In the genomic region with DNA sequence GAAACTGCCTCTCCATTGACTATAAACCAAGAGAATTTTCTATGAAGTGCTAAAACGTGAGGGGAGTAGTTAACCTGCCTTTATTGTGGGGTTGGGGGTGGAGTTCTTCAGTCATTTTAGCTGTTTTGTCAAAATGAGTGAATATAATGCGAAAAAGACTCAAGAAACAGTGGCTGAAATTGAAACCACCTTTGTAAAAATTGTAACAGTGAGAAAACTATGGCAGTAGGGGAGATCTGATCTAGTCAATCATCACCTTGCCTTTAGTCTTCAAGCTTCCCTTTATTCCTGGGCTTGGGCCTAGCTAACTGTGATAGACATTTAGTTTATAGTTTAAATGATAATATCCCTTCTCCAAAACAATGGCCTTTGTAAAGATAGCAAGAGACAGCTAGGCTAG, we compare ENCODE assay signal across 35 cellular contexts.
"Had no signal": no experiment of that assay in that cellular context is flagged by ENCODE, and none has a peak within 500 bp of the region (broad histone marks: within the 10 kb centered on the region; RNA-seq: fewer than 3 reads in every experiment).

No MANE protein-coding gene starts in this region.

- H3K9me3 ChIP-seq: adrenal gland, body of pancreas, esophagus muscularis mucosa, gastrocnemius medialis had no signal

- H3K4me1 ChIP-seq: adrenal gland, body of pancreas, esophagus muscularis mucosa, foreskin keratinocyte, gastrocnemius medialis had no signal

- ATAC-seq: activated CD4-positive, CD25-positive, alpha-beta regulatory T cell treated with anti-CD3 and anti-CD28 coated beads, Interleukin-2, amount 50 U/mL, for 24 hours; activated CD8-positive, alpha-beta T cell treated with anti-CD3 and anti-CD28 coated beads for 36 hours; activated naive CD8-positive, alpha-beta T cell treated with anti-CD3 and anti-CD28 coated beads, Interleukin-2, amount 50 U/mL, for 24 hours; activated T-cell treated with anti-CD3 and anti-CD28 coated beads, Interleukin-2, amount 50 U/mL, for 4 hours; activated T-helper 17 cell treated with anti-CD3 and anti-CD28 coated beads, Interleukin-2, amount 50 U/mL, for 72 hours; body of pancreas; effector memory CD8-positive, alpha-beta T cell; foreskin keratinocyte; gastrocnemius medialis; heart left ventricle; T-helper 17 cell had no signal

- FAIRE-seq: colon had no signal

- H3K4me3 Mint-ChIP-seq: activated B cell treated with CpG ODN at 0.5 μM for 24 hours; activated CD8-positive, alpha-beta T cell treated with anti-CD3 and anti-CD28 coated beads for 36 hours; activated naive CD4-positive, alpha-beta T cell treated with anti-CD3 and anti-CD28 coated beads, Interleukin-2, amount 50 U/mL, for 24 hours; activated naive CD8-positive, alpha-beta T cell treated with anti-CD3 and anti-CD28 coated beads for 36 hours; activated naive CD8-positive, alpha-beta T cell treated with anti-CD3 and anti-CD28 coated beads, Interleukin-2, amount 50 U/mL, for 24 hours; activated T-cell treated with anti-CD3 and anti-CD28 coated beads, Interleukin-2, amount 50 U/mL, for 4 hours; activated T-helper 17 cell treated with anti-CD3 and anti-CD28 coated beads, Interleukin-2, amount 50 U/mL, for 72 hours; effector memory CD8-positive, alpha-beta T cell; T-helper 17 cell; T-helper 2 cell treated with Interferon-gamma antibody and Interleukin-4, amounts not matched to agents 5 μg/mL and 100 μg/mL, for 36 hours had no signal

- H3K27me3 ChIP-seq: adrenal gland, body of pancreas, esophagus muscularis mucosa, foreskin keratinocyte, gastrocnemius medialis, heart left ventricle had no signal

- H3K27ac Mint-ChIP-seq: activated B cell treated with CpG ODN at 0.5 μM for 24 hours; activated CD8-positive, alpha-beta T cell treated with anti-CD3 and anti-CD28 coated beads for 36 hours; activated naive CD4-positive, alpha-beta T cell treated with anti-CD3 and anti-CD28 coated beads, Interleukin-2, amount 50 U/mL, for 24 hours; activated naive CD8-positive, alpha-beta T cell treated with anti-CD3 and anti-CD28 coated beads for 36 hours; activated naive CD8-positive, alpha-beta T cell treated with anti-CD3 and anti-CD28 coated beads, Interleukin-2, amount 50 U/mL, for 24 hours; activated T-helper 17 cell treated with anti-CD3 and anti-CD28 coated beads, Interleukin-2, amount 50 U/mL, for 72 hours; effector memory CD8-positive, alpha-beta T cell; T-helper 17 cell; T-helper 2 cell treated with Interferon-gamma antibody and Interleukin-4, amounts not matched to agents 5 μg/mL and 100 μg/mL, for 36 hours had no signal

- H3K27me3 Mint-ChIP-seq: activated B cell treated with CpG ODN at 0.5 μM for 24 hours; activated CD8-positive, alpha-beta T cell treated with anti-CD3 and anti-CD28 coated beads for 36 hours; activated naive CD4-positive, alpha-beta T cell treated with anti-CD3 and anti-CD28 coated beads, Interleukin-2, amount 50 U/mL, for 24 hours; activated naive CD8-positive, alpha-beta T cell treated with anti-CD3 and anti-CD28 coated beads for 36 hours; activated naive CD8-positive, alpha-beta T cell treated with anti-CD3 and anti-CD28 coated beads, Interleukin-2, amount 50 U/mL, for 24 hours; activated T-helper 17 cell treated with anti-CD3 and anti-CD28 coated beads, Interleukin-2, amount 50 U/mL, for 72 hours; effector memory CD8-positive, alpha-beta T cell; T-helper 17 cell had no signal

- H3K4me3 ChIP-seq: adrenal gland, body of pancreas, esophagus muscularis mucosa, gastrocnemius medialis, heart left ventricle had no signal

- H3K36me3 ChIP-seq: adrenal gland, esophagus muscularis mucosa, gastrocnemius medialis, heart left ventricle, WERI-Rb-1 had no signal

- H3K4me1 Mint-ChIP-seq: activated B cell treated with CpG ODN at 0.5 μM for 24 hours; activated naive CD4-positive, alpha-beta T cell treated with anti-CD3 and anti-CD28 coated beads, Interleukin-2, amount 50 U/mL, for 24 hours; activated naive CD8-positive, alpha-beta T cell treated with anti-CD3 and anti-CD28 coated beads for 36 hours; activated naive CD8-positive, alpha-beta T cell treated with anti-CD3 and anti-CD28 coated beads, Interleukin-2, amount 50 U/mL, for 24 hours; activated T-helper 17 cell treated with anti-CD3 and anti-CD28 coated beads, Interleukin-2, amount 50 U/mL, for 72 hours; T-helper 17 cell had no signal

- H3K27ac ChIP-seq: adrenal gland, body of pancreas, esophagus muscularis mucosa, foreskin keratinocyte, gastrocnemius medialis, heart left ventricle, WERI-Rb-1 had no signal

- H3K36me3 Mint-ChIP-seq: activated naive CD4-positive, alpha-beta T cell treated with anti-CD3 and anti-CD28 coated beads, Interleukin-2, amount 50 U/mL, for 24 hours; activated naive CD8-positive, alpha-beta T cell treated with anti-CD3 and anti-CD28 coated beads for 36 hours had no signal

- DNase-seq: activated B cell treated with CpG ODN at 0.5 μM for 24 hours; activated CD4-positive, alpha-beta T cell treated with anti-CD3 and anti-CD28 coated beads for 48 hours; activated CD4-positive, alpha-beta T cell treated with anti-CD3 and anti-CD28 coated beads, Interleukin-2, amount 50 U/mL, for 1 hour; activated CD4-positive, alpha-beta T cell treated with anti-CD3 and anti-CD28 coated beads, Interleukin-2, amount 50 U/mL, for 48 hours; activated CD8-positive, alpha-beta memory T cell treated with anti-CD3 and anti-CD28 coated beads for 24 hours; activated CD8-positive, alpha-beta T cell treated with anti-CD3 and anti-CD28 coated beads for 36 hours; activated effector memory CD4-positive, alpha-beta T cell treated with Interleukin-2 at 50 U/mL for 16 hours; activated gamma-delta T cell treated with Interleukin-2 at 50 U/mL for 16 hours; activated naive CD4-positive, alpha-beta T cell treated with Interleukin-2 at 50 U/mL for 16 hours; activated naive CD8-positive, alpha-beta T cell treated with anti-CD3 and anti-CD28 coated beads for 36 hours; activated naive CD8-positive, alpha-beta T cell treated with anti-CD3 and anti-CD28 coated beads, Interleukin-2, amount 50 U/mL, for 24 hours; activated T-cell treated with anti-CD3 and anti-CD28 coated beads, Interleukin-2, amount 50 U/mL, for 4 hours; adrenal gland; amygdala; aorta; body of pancreas; caudate nucleus; cortex of kidney; dermis blood vessel endothelial cell; effector CD4-positive, alpha-beta T cell; effector memory CD8-positive, alpha-beta T cell; erythroblast; foreskin keratinocyte; gastrocnemius medialis; glutamatergic neuron; heart left ventricle; T-helper 17 cell; T1000; WERI-Rb-1 had no signal
